Comparison of ENCODE assay signal across 1 cellular context in the genomic region with DNA sequence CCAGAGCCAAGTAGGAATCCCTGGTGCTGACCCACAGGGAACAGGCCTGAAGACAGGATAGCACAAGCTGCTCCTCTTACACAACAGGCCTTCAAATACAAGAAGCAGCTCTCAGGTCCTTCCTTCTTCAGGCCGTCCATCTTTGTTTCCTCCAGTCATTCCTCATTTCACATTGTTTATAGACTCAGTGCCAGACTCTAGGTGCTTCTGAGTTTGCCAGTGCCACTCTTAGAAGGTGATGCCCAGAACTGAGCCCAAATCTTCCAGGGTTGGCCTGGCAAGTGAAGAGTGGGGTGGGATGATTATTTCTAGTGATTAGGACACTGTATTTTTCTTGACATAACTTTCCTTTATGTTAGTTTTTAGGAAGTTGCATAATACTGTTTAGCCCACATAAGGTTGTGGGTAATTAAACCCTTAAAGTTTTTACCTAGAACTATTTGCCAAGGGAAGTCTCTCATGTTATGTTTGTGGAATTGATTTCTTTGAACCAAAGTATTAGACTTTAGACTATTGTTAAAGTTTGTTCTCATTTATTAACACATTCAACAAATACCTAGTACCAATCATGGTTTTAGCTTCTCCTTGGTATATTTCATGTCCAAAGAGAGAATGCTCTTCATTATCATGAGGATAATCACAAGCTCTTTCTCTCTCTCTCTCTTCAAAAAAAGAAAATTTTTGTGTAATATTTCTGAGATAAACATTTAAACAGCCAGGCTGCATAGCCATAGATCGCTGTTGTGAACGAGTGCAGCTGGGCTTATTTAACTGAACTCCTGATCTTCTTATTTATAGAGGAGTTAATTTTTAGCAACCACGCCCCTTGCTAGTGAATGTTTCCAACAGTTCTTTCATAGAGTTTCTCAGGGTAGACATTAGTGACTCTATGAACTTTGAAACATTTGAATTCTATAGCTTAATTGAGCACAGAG.
A peak's percentile ranks its signal among the peaks of the same experiment; 100 is the strongest.
TF ChIP-seq lines count a peak whose summit lies in the region.

No MANE protein-coding gene starts in this region.

TF ChIP-seq in HepG2, 621 proteins besides CTCF, POLR2A, EP300 and RAD21 (continued from another document and continues in another):
- TF ChIP-seq, protein P1, sequence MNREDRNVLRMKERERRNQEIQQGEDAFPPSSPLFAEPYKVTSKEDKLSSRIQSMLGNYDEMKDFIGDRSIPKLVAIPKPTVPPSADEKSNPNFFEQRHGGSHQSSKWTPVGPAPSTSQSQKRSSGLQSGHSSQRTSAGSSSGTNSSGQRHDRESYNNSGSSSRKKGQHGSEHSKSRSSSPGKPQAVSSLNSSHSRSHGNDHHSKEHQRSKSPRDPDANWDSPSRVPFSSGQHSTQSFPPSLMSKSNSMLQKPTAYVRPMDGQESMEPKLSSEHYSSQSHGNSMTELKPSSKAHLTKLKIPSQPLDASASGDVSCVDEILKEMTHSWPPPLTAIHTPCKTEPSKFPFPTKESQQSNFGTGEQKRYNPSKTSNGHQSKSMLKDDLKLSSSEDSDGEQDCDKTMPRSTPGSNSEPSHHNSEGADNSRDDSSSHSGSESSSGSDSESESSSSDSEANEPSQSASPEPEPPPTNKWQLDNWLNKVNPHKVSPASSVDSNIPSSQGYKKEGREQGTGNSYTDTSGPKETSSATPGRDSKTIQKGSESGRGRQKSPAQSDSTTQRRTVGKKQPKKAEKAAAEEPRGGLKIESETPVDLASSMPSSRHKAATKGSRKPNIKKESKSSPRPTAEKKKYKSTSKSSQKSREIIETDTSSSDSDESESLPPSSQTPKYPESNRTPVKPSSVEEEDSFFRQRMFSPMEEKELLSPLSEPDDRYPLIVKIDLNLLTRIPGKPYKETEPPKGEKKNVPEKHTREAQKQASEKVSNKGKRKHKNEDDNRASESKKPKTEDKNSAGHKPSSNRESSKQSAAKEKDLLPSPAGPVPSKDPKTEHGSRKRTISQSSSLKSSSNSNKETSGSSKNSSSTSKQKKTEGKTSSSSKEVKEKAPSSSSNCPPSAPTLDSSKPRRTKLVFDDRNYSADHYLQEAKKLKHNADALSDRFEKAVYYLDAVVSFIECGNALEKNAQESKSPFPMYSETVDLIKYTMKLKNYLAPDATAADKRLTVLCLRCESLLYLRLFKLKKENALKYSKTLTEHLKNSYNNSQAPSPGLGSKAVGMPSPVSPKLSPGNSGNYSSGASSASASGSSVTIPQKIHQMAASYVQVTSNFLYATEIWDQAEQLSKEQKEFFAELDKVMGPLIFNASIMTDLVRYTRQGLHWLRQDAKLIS (CRISPR knock-in tag; IDR thresholded peaks at IDR 0.05): no peak
- TF ChIP-seq, protein P2, sequence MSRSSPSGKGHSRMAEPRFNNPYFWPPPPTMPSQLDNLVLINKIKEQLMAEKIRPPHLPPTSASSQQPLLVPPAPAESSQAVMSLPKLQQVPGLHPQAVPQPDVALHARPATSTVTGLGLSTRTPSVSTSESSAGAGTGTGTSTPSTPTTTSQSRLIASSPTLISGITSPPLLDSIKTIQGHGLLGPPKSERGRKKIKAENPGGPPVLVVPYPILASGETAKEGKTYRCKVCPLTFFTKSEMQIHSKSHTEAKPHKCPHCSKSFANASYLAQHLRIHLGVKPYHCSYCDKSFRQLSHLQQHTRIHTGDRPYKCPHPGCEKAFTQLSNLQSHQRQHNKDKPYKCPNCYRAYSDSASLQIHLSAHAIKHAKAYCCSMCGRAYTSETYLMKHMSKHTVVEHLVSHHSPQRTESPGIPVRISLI (CRISPR knock-in tag; IDR thresholded peaks at IDR 0.05; ENCODE audit: borderline replicate concordance): peak; percentile 31; the same call in 1 of the 2 replicates
- TF ChIP-seq, protein P3, sequence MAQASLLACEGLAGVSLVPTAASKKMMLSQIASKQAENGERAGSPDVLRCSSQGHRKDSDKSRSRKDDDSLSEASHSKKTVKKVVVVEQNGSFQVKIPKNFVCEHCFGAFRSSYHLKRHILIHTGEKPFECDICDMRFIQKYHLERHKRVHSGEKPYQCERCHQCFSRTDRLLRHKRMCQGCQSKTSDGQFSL (CRISPR knock-in tag; IDR thresholded peaks at IDR 0.05): no peak
- TF ChIP-seq PHB2 (IDR thresholded peaks at IDR 0.05; ENCODE audit: partially characterized antibody) (no peak), ZNF644 (CRISPR knock-in tag; IDR thresholded peaks at IDR 0.05; ENCODE audit: low read depth) (no peak), SETDB1 (CRISPR knock-in tag; IDR thresholded peaks at IDR 0.05; ENCODE audit: borderline replicate concordance) (no peak), ZNF558 (CRISPR knock-in tag; IDR thresholded peaks at IDR 0.05; ENCODE audit: borderline replicate concordance) (no peak), ZNF12 (CRISPR knock-in tag; IDR thresholded peaks at IDR 0.05) (no peak), ZNF629 (CRISPR knock-in tag; conservative IDR thresholded peaks at IDR 0.05) (no peak), ZNF17 (CRISPR knock-in tag; IDR thresholded peaks at IDR 0.05) (no peak), ZNF768 (CRISPR knock-in tag; IDR thresholded peaks at IDR 0.05) (no peak), PCBP2 (optimal IDR thresholded peaks at IDR 0.05; ENCODE audit: low read depth, low read length, poor library complexity, severe bottlenecking) (no peak), ZBTB7A (CRISPR knock-in tag; IDR thresholded peaks at IDR 0.05) (no peak), U2AF2 (IDR thresholded peaks at IDR 0.05; ENCODE audit: low read depth, low read length) (no peak), RAD51 (IDR thresholded peaks at IDR 0.05; ENCODE audit: borderline replicate concordance) (no peak), JUND (CRISPR knock-in tag; IDR thresholded peaks at IDR 0.05) (no peak), U2AF1 (optimal IDR thresholded peaks at IDR 0.05; ENCODE audit: low read depth, low read length) (no peak), TGIF2 (CRISPR knock-in tag; IDR thresholded peaks at IDR 0.05) (no peak), NR2F2 (IDR thresholded peaks at IDR 0.05; ENCODE audit: borderline replicate concordance, low read depth) (peak; percentile 67), HDAC6 (IDR thresholded peaks at IDR 0.05; ENCODE audit: low read depth, low read length) (no peak), ZNF460 (CRISPR knock-in tag; IDR thresholded peaks at IDR 0.05; ENCODE audit: borderline replicate concordance) (no peak), RORA (CRISPR knock-in tag; IDR thresholded peaks at IDR 0.05) (no peak), ZNF333 (CRISPR knock-in tag; IDR thresholded peaks at IDR 0.05; ENCODE audit: borderline replicate concordance) (no peak), SNAPC2 (CRISPR knock-in tag; IDR thresholded peaks at IDR 0.05) (no peak), SOX6 (IDR thresholded peaks at IDR 0.05) (no peak), SOX6 (CRISPR knock-in tag; IDR thresholded peaks at IDR 0.05) (peak; percentile 75), ELF4 (CRISPR knock-in tag; IDR thresholded peaks at IDR 0.05; ENCODE audit: borderline replicate concordance) (no peak), ZNF788 (CRISPR knock-in tag; IDR thresholded peaks at IDR 0.05; ENCODE audit: borderline replicate concordance) (no peak), GPN1 (CRISPR knock-in tag; IDR thresholded peaks at IDR 0.05; ENCODE audit: borderline replicate concordance) (no peak), ZFP37 (CRISPR knock-in tag; IDR thresholded peaks at IDR 0.05; ENCODE audit: borderline replicate concordance) (no peak), CHD4 (IDR thresholded peaks at IDR 0.05; ENCODE audit: borderline replicate concordance, low read length) (peak; percentile 46), ZSCAN25 (CRISPR knock-in tag; IDR thresholded peaks at IDR 0.05) (no peak), THYN1 (CRISPR knock-in tag; IDR thresholded peaks at IDR 0.05; ENCODE audit: borderline replicate concordance, low read depth) (no peak), ZNF225 (CRISPR knock-in tag; IDR thresholded peaks at IDR 0.05) (no peak), ZNF792 (CRISPR knock-in tag; IDR thresholded peaks at IDR 0.05) (no peak), ZMYM3 (CRISPR knock-in tag; IDR thresholded peaks at IDR 0.05) (no peak), CCAR2 (optimal IDR thresholded peaks at IDR 0.05; ENCODE audit: low read depth, low read length) (no peak), ZNF619 (CRISPR knock-in tag; IDR thresholded peaks at IDR 0.05) (no peak), ZBTB7B (CRISPR knock-in tag; IDR thresholded peaks at IDR 0.05) (peak; percentile 55; the same call in 1 of the 2 replicates), TAF1 (CRISPR knock-in tag; IDR thresholded peaks at IDR 0.05) (no peak), ZBTB3 (CRISPR knock-in tag; IDR thresholded peaks at IDR 0.05; ENCODE audit: borderline replicate concordance, low read depth) (no peak), SYNCRIP (IDR thresholded peaks at IDR 0.05; ENCODE audit: insufficient read depth, low read depth, low read length) (no peak), DNMT3B (CRISPR knock-in tag; conservative IDR thresholded peaks at IDR 0.05) (no peak)
- TF ChIP-seq, protein P4, sequence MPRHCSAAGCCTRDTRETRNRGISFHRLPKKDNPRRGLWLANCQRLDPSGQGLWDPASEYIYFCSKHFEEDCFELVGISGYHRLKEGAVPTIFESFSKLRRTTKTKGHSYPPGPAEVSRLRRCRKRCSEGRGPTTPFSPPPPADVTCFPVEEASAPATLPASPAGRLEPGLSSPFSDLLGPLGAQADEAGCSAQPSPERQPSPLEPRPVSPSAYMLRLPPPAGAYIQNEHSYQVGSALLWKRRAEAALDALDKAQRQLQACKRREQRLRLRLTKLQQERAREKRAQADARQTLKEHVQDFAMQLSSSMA (CRISPR knock-in tag; IDR thresholded peaks at IDR 0.05): no peak
- TF ChIP-seq, protein P5, sequence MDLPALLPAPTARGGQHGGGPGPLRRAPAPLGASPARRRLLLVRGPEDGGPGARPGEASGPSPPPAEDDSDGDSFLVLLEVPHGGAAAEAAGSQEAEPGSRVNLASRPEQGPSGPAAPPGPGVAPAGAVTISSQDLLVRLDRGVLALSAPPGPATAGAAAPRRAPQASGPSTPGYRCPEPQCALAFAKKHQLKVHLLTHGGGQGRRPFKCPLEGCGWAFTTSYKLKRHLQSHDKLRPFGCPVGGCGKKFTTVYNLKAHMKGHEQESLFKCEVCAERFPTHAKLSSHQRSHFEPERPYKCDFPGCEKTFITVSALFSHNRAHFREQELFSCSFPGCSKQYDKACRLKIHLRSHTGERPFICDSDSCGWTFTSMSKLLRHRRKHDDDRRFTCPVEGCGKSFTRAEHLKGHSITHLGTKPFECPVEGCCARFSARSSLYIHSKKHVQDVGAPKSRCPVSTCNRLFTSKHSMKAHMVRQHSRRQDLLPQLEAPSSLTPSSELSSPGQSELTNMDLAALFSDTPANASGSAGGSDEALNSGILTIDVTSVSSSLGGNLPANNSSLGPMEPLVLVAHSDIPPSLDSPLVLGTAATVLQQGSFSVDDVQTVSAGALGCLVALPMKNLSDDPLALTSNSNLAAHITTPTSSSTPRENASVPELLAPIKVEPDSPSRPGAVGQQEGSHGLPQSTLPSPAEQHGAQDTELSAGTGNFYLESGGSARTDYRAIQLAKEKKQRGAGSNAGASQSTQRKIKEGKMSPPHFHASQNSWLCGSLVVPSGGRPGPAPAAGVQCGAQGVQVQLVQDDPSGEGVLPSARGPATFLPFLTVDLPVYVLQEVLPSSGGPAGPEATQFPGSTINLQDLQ (CRISPR knock-in tag; IDR thresholded peaks at IDR 0.05): no peak
- TF ChIP-seq, protein P6, sequence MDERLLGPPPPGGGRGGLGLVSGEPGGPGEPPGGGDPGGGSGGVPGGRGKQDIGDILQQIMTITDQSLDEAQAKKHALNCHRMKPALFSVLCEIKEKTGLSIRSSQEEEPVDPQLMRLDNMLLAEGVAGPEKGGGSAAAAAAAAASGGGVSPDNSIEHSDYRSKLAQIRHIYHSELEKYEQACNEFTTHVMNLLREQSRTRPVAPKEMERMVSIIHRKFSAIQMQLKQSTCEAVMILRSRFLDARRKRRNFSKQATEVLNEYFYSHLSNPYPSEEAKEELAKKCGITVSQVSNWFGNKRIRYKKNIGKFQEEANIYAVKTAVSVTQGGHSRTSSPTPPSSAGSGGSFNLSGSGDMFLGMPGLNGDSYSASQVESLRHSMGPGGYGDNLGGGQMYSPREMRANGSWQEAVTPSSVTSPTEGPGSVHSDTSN (CRISPR knock-in tag; IDR thresholded peaks at IDR 0.05): no peak
- TF ChIP-seq, protein P7, sequence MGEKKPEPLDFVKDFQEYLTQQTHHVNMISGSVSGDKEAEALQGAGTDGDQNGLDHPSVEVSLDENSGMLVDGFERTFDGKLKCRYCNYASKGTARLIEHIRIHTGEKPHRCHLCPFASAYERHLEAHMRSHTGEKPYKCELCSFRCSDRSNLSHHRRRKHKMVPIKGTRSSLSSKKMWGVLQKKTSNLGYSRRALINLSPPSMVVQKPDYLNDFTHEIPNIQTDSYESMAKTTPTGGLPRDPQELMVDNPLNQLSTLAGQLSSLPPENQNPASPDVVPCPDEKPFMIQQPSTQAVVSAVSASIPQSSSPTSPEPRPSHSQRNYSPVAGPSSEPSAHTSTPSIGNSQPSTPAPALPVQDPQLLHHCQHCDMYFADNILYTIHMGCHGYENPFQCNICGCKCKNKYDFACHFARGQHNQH (CRISPR knock-in tag; IDR thresholded peaks at IDR 0.05): peak; percentile 28; the same call in 1 of the 2 replicates
- TF ChIP-seq, protein P8, sequence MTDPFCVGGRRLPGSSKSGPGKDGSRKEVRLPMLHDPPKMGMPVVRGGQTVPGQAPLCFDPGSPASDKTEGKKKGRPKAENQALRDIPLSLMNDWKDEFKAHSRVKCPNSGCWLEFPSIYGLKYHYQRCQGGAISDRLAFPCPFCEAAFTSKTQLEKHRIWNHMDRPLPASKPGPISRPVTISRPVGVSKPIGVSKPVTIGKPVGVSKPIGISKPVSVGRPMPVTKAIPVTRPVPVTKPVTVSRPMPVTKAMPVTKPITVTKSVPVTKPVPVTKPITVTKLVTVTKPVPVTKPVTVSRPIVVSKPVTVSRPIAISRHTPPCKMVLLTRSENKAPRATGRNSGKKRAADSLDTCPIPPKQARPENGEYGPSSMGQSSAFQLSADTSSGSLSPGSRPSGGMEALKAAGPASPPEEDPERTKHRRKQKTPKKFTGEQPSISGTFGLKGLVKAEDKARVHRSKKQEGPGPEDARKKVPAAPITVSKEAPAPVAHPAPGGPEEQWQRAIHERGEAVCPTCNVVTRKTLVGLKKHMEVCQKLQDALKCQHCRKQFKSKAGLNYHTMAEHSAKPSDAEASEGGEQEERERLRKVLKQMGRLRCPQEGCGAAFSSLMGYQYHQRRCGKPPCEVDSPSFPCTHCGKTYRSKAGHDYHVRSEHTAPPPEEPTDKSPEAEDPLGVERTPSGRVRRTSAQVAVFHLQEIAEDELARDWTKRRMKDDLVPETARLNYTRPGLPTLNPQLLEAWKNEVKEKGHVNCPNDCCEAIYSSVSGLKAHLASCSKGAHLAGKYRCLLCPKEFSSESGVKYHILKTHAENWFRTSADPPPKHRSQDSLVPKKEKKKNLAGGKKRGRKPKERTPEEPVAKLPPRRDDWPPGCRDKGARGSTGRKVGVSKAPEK (CRISPR knock-in tag; IDR thresholded peaks at IDR 0.05; ENCODE audit: borderline replicate concordance): no peak
